Comparison of ENCODE assay signal across 1 cellular context in genomic region chr6:17706580-17707370, GRCh38.
A peak's percentile ranks its signal among the peaks of the same experiment; 100 is the strongest.
TF ChIP-seq lines count a peak whose summit lies in the region.

NUP153 (minus strand) TSS chr6:17706925; CDS start chr6:17706387, 538 bp downstream.

TF ChIP-seq in HEK293, 187 proteins besides CTCF, POLR2A, EP300 and RAD21 (continued from another document and continues in another):
- TF ChIP-seq ZNF530 (tag by site-specific recombination; IDR thresholded peaks at IDR 0.05; ENCODE audit: low read depth) (no peak), ZNF350 (tag by site-specific recombination; IDR thresholded peaks at IDR 0.05) (no peak), ZNF10 (tag by site-specific recombination; IDR thresholded peaks at IDR 0.05) (peak; percentile 89), ZSCAN30 (tag by site-specific recombination; IDR thresholded peaks at IDR 0.05) (peak; percentile 65), ZNF18 (tag by site-specific recombination; IDR thresholded peaks at IDR 0.05) (no peak), FEZF1 (tag by site-specific recombination; IDR thresholded peaks at IDR 0.05) (peak; percentile 10; the same call in 1 of the 2 replicates), ZNF521 (tag by site-specific recombination; IDR thresholded peaks at IDR 0.05) (no peak), ZNF561 (tag by site-specific recombination; IDR thresholded peaks at IDR 0.05; ENCODE audit: borderline replicate concordance) (peak; percentile 41; the same call in 1 of the 2 replicates), GLIS2 (tag by site-specific recombination; IDR thresholded peaks at IDR 0.05) (no peak), ZNF335 (tag by site-specific recombination; conservative IDR thresholded peaks at IDR 0.05) (peak; percentile 30; the same call in 1 of the 2 replicates), ZNF560 (tag by site-specific recombination; IDR thresholded peaks at IDR 0.05; ENCODE audit: borderline replicate concordance) (no peak), ZFHX2 (tag by site-specific recombination; conservative IDR thresholded peaks at IDR 0.05) (peak; percentile 54; the same call in 1 of the 2 replicates), TRIM28 (IDR thresholded peaks at IDR 0.05; ENCODE audit: borderline replicate concordance, low read length) (no peak), ZBTB20 (tag by site-specific recombination; IDR thresholded peaks at IDR 0.05) (no peak), ZNF416 (tag by site-specific recombination; IDR thresholded peaks at IDR 0.05) (no peak), ZBTB6 (tag by site-specific recombination; IDR thresholded peaks at IDR 0.05) (no peak), HOXC10 (CRISPR knock-in tag; IDR thresholded peaks at IDR 0.05) (0 out of 2 replicates have a peak, but pooled peaks have one; percentile 3), AEBP2 (tag by site-specific recombination; IDR thresholded peaks at IDR 0.05; ENCODE audit: borderline replicate concordance) (no peak), ZNF48 (tag by site-specific recombination; IDR thresholded peaks at IDR 0.05) (no peak), ZNF404 (tag by site-specific recombination; IDR thresholded peaks at IDR 0.05) (no peak), YY1 (tag by site-specific recombination; IDR thresholded peaks at IDR 0.05) (peak; percentile 53; the same call in 1 of the 2 replicates), ZNF214 (tag by site-specific recombination; IDR thresholded peaks at IDR 0.05; ENCODE audit: borderline replicate concordance) (no peak), PRDM1 (tag by site-specific recombination; IDR thresholded peaks at IDR 0.05) (0 out of 2 replicates have a peak, but pooled peaks have one; percentile 16), ZNF558 (tag by site-specific recombination; IDR thresholded peaks at IDR 0.05) (peak; percentile 40; the same call in 1 of the 2 replicates), PRDM10 (tag by site-specific recombination; IDR thresholded peaks at IDR 0.05) (peak; percentile 85), ZNF138 (tag by site-specific recombination; IDR thresholded peaks at IDR 0.05; ENCODE audit: borderline replicate concordance) (no peak), GLI2 (tag by site-specific recombination; IDR thresholded peaks at IDR 0.05; ENCODE audit: borderline replicate concordance, low read depth) (no peak), WT1 (tag by site-specific recombination; IDR thresholded peaks at IDR 0.05) (no peak; the same call in 1 of the 2 replicates), ZNF112 (tag by site-specific recombination; IDR thresholded peaks at IDR 0.05) (no peak), SP7 (tag by site-specific recombination; IDR thresholded peaks at IDR 0.05) (peak; percentile 67; the same call in 1 of the 2 replicates), ZNF473 (tag by site-specific recombination; IDR thresholded peaks at IDR 0.05) (no peak), ZNF148 (tag by site-specific recombination; IDR thresholded peaks at IDR 0.05; ENCODE audit: borderline replicate concordance) (no peak), ZNF596 (tag by site-specific recombination; IDR thresholded peaks at IDR 0.05) (no peak), ZSCAN23 (tag by site-specific recombination; IDR thresholded peaks at IDR 0.05) (no peak), ZNF114 (tag by site-specific recombination; IDR thresholded peaks at IDR 0.05) (no peak), ZNF366 (tag by site-specific recombination; conservative IDR thresholded peaks at IDR 0.05) (peak; percentile 67), ZNF132 (tag by site-specific recombination; IDR thresholded peaks at IDR 0.05; ENCODE audit: borderline replicate concordance) (no peak), BCL6B (tag by site-specific recombination; IDR thresholded peaks at IDR 0.05) (no peak), ZBTB10 (tag by site-specific recombination; IDR thresholded peaks at IDR 0.05) (no peak)
- TF ChIP-seq, protein P1, sequence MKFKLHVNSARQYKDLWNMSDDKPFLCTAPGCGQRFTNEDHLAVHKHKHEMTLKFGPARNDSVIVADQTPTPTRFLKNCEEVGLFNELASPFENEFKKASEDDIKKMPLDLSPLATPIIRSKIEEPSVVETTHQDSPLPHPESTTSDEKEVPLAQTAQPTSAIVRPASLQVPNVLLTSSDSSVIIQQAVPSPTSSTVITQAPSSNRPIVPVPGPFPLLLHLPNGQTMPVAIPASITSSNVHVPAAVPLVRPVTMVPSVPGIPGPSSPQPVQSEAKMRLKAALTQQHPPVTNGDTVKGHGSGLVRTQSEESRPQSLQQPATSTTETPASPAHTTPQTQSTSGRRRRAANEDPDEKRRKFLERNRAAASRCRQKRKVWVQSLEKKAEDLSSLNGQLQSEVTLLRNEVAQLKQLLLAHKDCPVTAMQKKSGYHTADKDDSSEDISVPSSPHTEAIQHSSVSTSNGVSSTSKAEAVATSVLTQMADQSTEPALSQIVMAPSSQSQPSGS (tag by site-specific recombination; IDR thresholded peaks at IDR 0.05; ENCODE audit: low read depth): peak; percentile 94
- TF ChIP-seq, protein P2, sequence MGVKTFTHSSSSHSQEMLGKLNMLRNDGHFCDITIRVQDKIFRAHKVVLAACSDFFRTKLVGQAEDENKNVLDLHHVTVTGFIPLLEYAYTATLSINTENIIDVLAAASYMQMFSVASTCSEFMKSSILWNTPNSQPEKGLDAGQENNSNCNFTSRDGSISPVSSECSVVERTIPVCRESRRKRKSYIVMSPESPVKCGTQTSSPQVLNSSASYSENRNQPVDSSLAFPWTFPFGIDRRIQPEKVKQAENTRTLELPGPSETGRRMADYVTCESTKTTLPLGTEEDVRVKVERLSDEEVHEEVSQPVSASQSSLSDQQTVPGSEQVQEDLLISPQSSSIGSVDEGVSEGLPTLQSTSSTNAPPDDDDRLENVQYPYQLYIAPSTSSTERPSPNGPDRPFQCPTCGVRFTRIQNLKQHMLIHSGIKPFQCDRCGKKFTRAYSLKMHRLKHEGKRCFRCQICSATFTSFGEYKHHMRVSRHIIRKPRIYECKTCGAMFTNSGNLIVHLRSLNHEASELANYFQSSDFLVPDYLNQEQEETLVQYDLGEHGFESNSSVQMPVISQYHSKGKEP (tag by site-specific recombination; IDR thresholded peaks at IDR 0.05): peak; percentile 70
- TF ChIP-seq, protein P3, sequence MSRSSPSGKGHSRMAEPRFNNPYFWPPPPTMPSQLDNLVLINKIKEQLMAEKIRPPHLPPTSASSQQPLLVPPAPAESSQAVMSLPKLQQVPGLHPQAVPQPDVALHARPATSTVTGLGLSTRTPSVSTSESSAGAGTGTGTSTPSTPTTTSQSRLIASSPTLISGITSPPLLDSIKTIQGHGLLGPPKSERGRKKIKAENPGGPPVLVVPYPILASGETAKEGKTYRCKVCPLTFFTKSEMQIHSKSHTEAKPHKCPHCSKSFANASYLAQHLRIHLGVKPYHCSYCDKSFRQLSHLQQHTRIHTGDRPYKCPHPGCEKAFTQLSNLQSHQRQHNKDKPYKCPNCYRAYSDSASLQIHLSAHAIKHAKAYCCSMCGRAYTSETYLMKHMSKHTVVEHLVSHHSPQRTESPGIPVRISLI (tag by site-specific recombination; IDR thresholded peaks at IDR 0.05): peak; percentile 81; the same call in 1 of the 2 replicates
